1 cellular context compared by ENCODE assay signal in genomic region chr10:1002425-1003006, GRCh38.
TF ChIP-seq lines count a peak whose summit lies in the region.

No MANE protein-coding gene starts in this region.

TF ChIP-seq in HepG2, 621 proteins besides CTCF, POLR2A, EP300 and RAD21:
- TF ChIP-seq ZNF543 (CRISPR knock-in tag; IDR thresholded peaks at IDR 0.05), result no peak
- no peak for TF ChIP-seq ZSCAN29 (CRISPR knock-in tag; conservative IDR thresholded peaks at IDR 0.05)
- TF ChIP-seq ZNF317 (CRISPR knock-in tag; IDR thresholded peaks at IDR 0.05), result peak; percentile 97
